ENCODE assay signal across 20 cellular contexts in genomic region chr14:54916061-54916460, GRCh38. TPM values are rescaled to one million over a fixed set of nuclear protein-coding genes. Genes with fewer than 3 reads are reported as not detected.
DNase-seq lines count a peak whose midpoint lies in the region; ATAC-seq and TF ChIP-seq lines count a peak whose summit lies in the region.
"Had no signal": no experiment of that assay in that cellular context is flagged by ENCODE, and none has a peak within 500 bp of the region (broad histone marks: within the 10 kb centered on the region; RNA-seq: fewer than 3 reads in every experiment).

No MANE protein-coding gene starts in this region.

- no peak for TF ChIP-seq POLR2A in upper lobe of left lung (IDR thresholded peaks at IDR 0.05)

- H3K27ac ChIP-seq in osteoblast (ENCODE audit: low read depth, low read length) (no peak overlapping the region), upper lobe of left lung (no peak overlapping the region)
- H3K27ac ChIP-seq: 22Rv1; A549; BLaER1 treated with 17β-estradiol and CSF1 and Interleukin-3, amounts not matched to agents 10 nM and 100 nM; C4-2B had no signal

- WGBS in upper lobe of left lung, 2 donors: 64 to 90% methylated on average over 2 of the region's 2 CpGs

- H4K20me1 ChIP-seq in osteoblast (ENCODE audit: insufficient read depth, low read length): no peaks in the 10 kb centered on the region
- H4K20me1 ChIP-seq: BLaER1 treated with 17β-estradiol and CSF1 and Interleukin-3, amounts not matched to agents 10 nM and 100 nM had no signal

- no peak for DNase-seq in stimulated activated naive CD8-positive, alpha-beta T cell treated with anti-CD3 and anti-CD28 coated beads, Interleukin-15, Interleukin-2, amounts not matched to agents 100 U/mL and 50 U/mL, for 24 hours
- DNase-seq in osteoblast (ENCODE audit: insufficient read length, low spot score, missing footprints): peak; percentile 72
- DNase-seq in stimulated activated naive B cell treated with anti-CD40 and anti-IgM and Interleukin-4, amounts not matched to agents 10 μg/mL and 1 μg/mL and 100 μg/mL, for 72 hours: no peak
- no peak for DNase-seq in retina
- DNase-seq in upper lobe of left lung: no peak
- DNase-seq: AML-193; Caco-2; Calu3; CD4-positive, alpha-beta T cell; CD8-positive, alpha-beta T cell; DMS79 treated with DMSO at 0.1 percent for 48 hours; GDM1 had no signal

- H3K4me1 Mint-ChIP-seq in stimulated activated naive CD8-positive, alpha-beta T cell treated with anti-CD3 and anti-CD28 coated beads, Interleukin-15, Interleukin-2, amounts not matched to agents 100 ng/mL and 50 ng/mL, for 24 hours (ENCODE audit: low read depth): no peaks in the 10 kb centered on the region
- H3K4me1 Mint-ChIP-seq in stimulated activated naive B cell treated with anti-CD40 and anti-IgM and Interleukin-4, amounts not matched to agents 10 μg/mL and 1 μg/mL and 100 μg/mL, for 72 hours: no peaks in the 10 kb centered on the region
- H3K4me1 Mint-ChIP-seq: B cell had no signal

- H3K36me3 ChIP-seq in osteoblast (ENCODE audit: insufficient read depth, low read length) (no peaks in the 10 kb centered on the region), upper lobe of left lung (no peaks in the 10 kb centered on the region)
- H3K36me3 ChIP-seq: BLaER1 treated with 17β-estradiol and CSF1 and Interleukin-3, amounts not matched to agents 10 nM and 100 nM had no signal

- no peaks in the 10 kb centered on the region for H3K9me3 Mint-ChIP-seq in stimulated activated naive CD8-positive, alpha-beta T cell treated with anti-CD3 and anti-CD28 coated beads, Interleukin-15, Interleukin-2, amounts not matched to agents 100 ng/mL and 50 ng/mL, for 24 hours
- no peaks in the 10 kb centered on the region for H3K9me3 Mint-ChIP-seq in stimulated activated naive B cell treated with anti-CD40 and anti-IgM and Interleukin-4, amounts not matched to agents 10 μg/mL and 1 μg/mL and 100 μg/mL, for 72 hours
- H3K9me3 Mint-ChIP-seq: CD4-positive, alpha-beta T cell; CD8-positive, alpha-beta T cell had no signal

- no peak overlapping the region for H3K4me2 ChIP-seq in osteoblast (ENCODE audit: insufficient read depth, low read length)
- H3K4me2 ChIP-seq: A549 had no signal

- H3K27ac Mint-ChIP-seq in stimulated activated naive CD8-positive, alpha-beta T cell treated with anti-CD3 and anti-CD28 coated beads, Interleukin-15, Interleukin-2, amounts not matched to agents 100 ng/mL and 50 ng/mL, for 24 hours: peak overlapping the region; percentile 29
- H3K27ac Mint-ChIP-seq in stimulated activated naive B cell treated with anti-CD40 and anti-IgM and Interleukin-4, amounts not matched to agents 10 μg/mL and 1 μg/mL and 100 μg/mL, for 72 hours: peak overlapping the region; percentile 37
- H3K27ac Mint-ChIP-seq: B cell; CD4-positive, alpha-beta T cell; CD8-positive, alpha-beta T cell had no signal

- no peaks in the 10 kb centered on the region for H3K36me3 Mint-ChIP-seq in stimulated activated naive CD8-positive, alpha-beta T cell treated with anti-CD3 and anti-CD28 coated beads, Interleukin-15, Interleukin-2, amounts not matched to agents 100 ng/mL and 50 ng/mL, for 24 hours (ENCODE audit: low read depth)
- H3K36me3 Mint-ChIP-seq in stimulated activated naive B cell treated with anti-CD40 and anti-IgM and Interleukin-4, amounts not matched to agents 10 μg/mL and 1 μg/mL and 100 μg/mL, for 72 hours: no peaks in the 10 kb centered on the region
- H3K36me3 Mint-ChIP-seq: CD8-positive, alpha-beta T cell had no signal

- TF ChIP-seq CTCF in osteoblast (IDR thresholded peaks at IDR 0.05; ENCODE audit: extremely low read depth, low read depth, low read length): no peak
- no peak for TF ChIP-seq CTCF in upper lobe of left lung (IDR thresholded peaks at IDR 0.05)

- H3K9me3 ChIP-seq in osteoblast (ENCODE audit: low read depth, low read length) (no peaks in the 10 kb centered on the region), upper lobe of left lung (no peaks in the 10 kb centered on the region)
- H3K9me3 ChIP-seq: A549; BLaER1 treated with 17β-estradiol and CSF1 and Interleukin-3, amounts not matched to agents 10 nM and 100 nM; Caco-2 had no signal

- no peaks in the 10 kb centered on the region for H3K27me3 ChIP-seq in osteoblast (ENCODE audit: insufficient read depth, low read length)
- H3K27me3 ChIP-seq in upper lobe of left lung: no peaks in the 10 kb centered on the region
- H3K27me3 ChIP-seq: BLaER1 treated with 17β-estradiol and CSF1 and Interleukin-3, amounts not matched to agents 10 nM and 100 nM had no signal

- H3K4me1 ChIP-seq in osteoblast (ENCODE audit: insufficient read depth, low read length) (no peaks in the 10 kb centered on the region), upper lobe of left lung (no peaks in the 10 kb centered on the region)
- H3K4me1 ChIP-seq: A549, Caco-2 had no signal

- no peaks in the 10 kb centered on the region for H3K79me2 ChIP-seq in osteoblast (ENCODE audit: insufficient read depth, low read length)

- no peak for ATAC-seq in stimulated activated naive CD8-positive, alpha-beta T cell treated with anti-CD3 and anti-CD28 coated beads, Interleukin-15, Interleukin-2, amounts not matched to agents 100 U/mL and 50 U/mL, for 24 hours
- no peak for ATAC-seq in stimulated activated naive B cell treated with anti-CD40 and anti-IgM and Interleukin-4, amounts not matched to agents 10 μg/mL and 1 μg/mL and 100 μg/mL, for 72 hours (replicated peaks)
- no peak for ATAC-seq in upper lobe of left lung (ENCODE audit: low FRiP score in 2 of 2)
- no peak for ATAC-seq in HG03342 (IDR thresholded peaks at IDR 0.05; ENCODE audit: unreplicated experiment)
- ATAC-seq: A549; CD8-positive, alpha-beta T cell; GM12878 had no signal

- H3K4me3 Mint-ChIP-seq in stimulated activated naive CD8-positive, alpha-beta T cell treated with anti-CD3 and anti-CD28 coated beads, Interleukin-15, Interleukin-2, amounts not matched to agents 100 ng/mL and 50 ng/mL, for 24 hours: no peak overlapping the region
- no peak overlapping the region for H3K4me3 Mint-ChIP-seq in stimulated activated naive B cell treated with anti-CD40 and anti-IgM and Interleukin-4, amounts not matched to agents 10 μg/mL and 1 μg/mL and 100 μg/mL, for 72 hours
- H3K4me3 Mint-ChIP-seq: B cell; CD4-positive, alpha-beta T cell; CD8-positive, alpha-beta T cell had no signal

- no peak for TF ChIP-seq EP300 in upper lobe of left lung (IDR thresholded peaks at IDR 0.05)

- no peak overlapping the region for H2AFZ ChIP-seq in osteoblast (ENCODE audit: low read length)

- H3K4me3 ChIP-seq in osteoblast (ENCODE audit: insufficient read depth, low read length): no peak overlapping the region
- H3K4me3 ChIP-seq in upper lobe of left lung: no peak overlapping the region
- H3K4me3 ChIP-seq: A549; BLaER1 treated with 17β-estradiol and CSF1 and Interleukin-3, amounts not matched to agents 10 nM and 100 nM; GM12878 had no signal

- no peaks in the 10 kb centered on the region for H3K27me3 Mint-ChIP-seq in stimulated activated naive CD8-positive, alpha-beta T cell treated with anti-CD3 and anti-CD28 coated beads, Interleukin-15, Interleukin-2, amounts not matched to agents 100 ng/mL and 50 ng/mL, for 24 hours
- H3K27me3 Mint-ChIP-seq in stimulated activated naive B cell treated with anti-CD40 and anti-IgM and Interleukin-4, amounts not matched to agents 10 μg/mL and 1 μg/mL and 100 μg/mL, for 72 hours: peaks cover 0 to 6% of the 10 kb centered on the region in 2 donors
- H3K27me3 Mint-ChIP-seq: CD4-positive, alpha-beta T cell had no signal

RNA-seq across cellular contexts. Expression of gene GCH1, which starts 13.4 kb away (rescaled TPM):
- total RNA-seq in osteoblast (2.7 and 3.3 TPM in 2 replicates), upper lobe of left lung (10 to 100 TPM in 5 of 6 donors, 1 to 10 TPM in 1; 7.9 to 26.3 (median 19.5) TPM)
